1 cellular context compared by ENCODE assay signal in genomic region chr4:156568479-156568878, GRCh38.
TF ChIP-seq lines count a peak whose summit lies in the region.

No MANE protein-coding gene starts in this region.

TF ChIP-seq in IMR-90, 13 proteins besides CTCF, POLR2A, EP300 and RAD21:
- TF ChIP-seq BHLHE40 (IDR thresholded peaks at IDR 0.05; ENCODE audit: low read depth, low read length) (no peak), NFE2L2 (IDR thresholded peaks at IDR 0.05; ENCODE audit: low read depth, low read length) (no peak), ELK1 (IDR thresholded peaks at IDR 0.05; ENCODE audit: borderline replicate concordance, low read depth, low read length) (no peak), SMC3 (IDR thresholded peaks at IDR 0.05; ENCODE audit: low read depth, low read length) (no peak), MAZ (IDR thresholded peaks at IDR 0.05; ENCODE audit: borderline replicate concordance, low read depth, low read length) (no peak), FOS (IDR thresholded peaks at IDR 0.05; ENCODE audit: low read depth, low read length) (no peak), CEBPB (IDR thresholded peaks at IDR 0.05; ENCODE audit: low read depth, low read length) (no peak), RCOR1 (IDR thresholded peaks at IDR 0.05; ENCODE audit: insufficient replicate concordance, low read length) (no peak), USF2 (IDR thresholded peaks at IDR 0.05; ENCODE audit: low read depth, low read length) (no peak), CHD1 (IDR thresholded peaks at IDR 0.05; ENCODE audit: low read depth, low read length) (no peak), MXI1 (IDR thresholded peaks at IDR 0.05; ENCODE audit: borderline replicate concordance, low read depth, low read length) (no peak), MAFK (IDR thresholded peaks at IDR 0.05; ENCODE audit: low read depth, low read length) (no peak)
